In the genomic region with DNA sequence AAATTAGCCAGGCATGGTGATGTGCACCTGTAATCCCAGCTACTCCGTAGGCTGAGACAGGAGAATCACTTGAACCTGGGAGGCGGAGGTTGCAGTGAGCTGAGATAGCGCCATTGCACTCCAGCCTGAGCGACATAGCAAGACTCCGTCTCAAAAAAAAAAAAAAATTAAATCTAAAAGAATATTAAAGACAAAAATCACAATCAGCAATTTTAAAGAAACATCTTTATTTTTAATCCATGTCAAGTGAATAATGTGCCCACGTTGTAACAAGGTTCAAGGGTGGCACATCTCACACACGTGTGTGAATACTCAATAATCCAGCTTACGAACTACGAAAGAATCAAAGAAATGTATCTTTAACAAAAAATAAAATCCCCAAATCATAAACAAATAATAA, we compare ENCODE assay signal across 26 cellular contexts. TPM values are rescaled to one million over a fixed set of nuclear protein-coding genes. Genes with fewer than 3 reads are reported as not detected.
DNase-seq lines count a peak whose midpoint lies in the region; ATAC-seq and TF ChIP-seq lines count a peak whose summit lies in the region.
"Had no signal": no experiment of that assay in that cellular context is flagged by ENCODE, and none has a peak within 500 bp of the region (broad histone marks: within the 10 kb centered on the region; RNA-seq: fewer than 3 reads in every experiment).

No MANE protein-coding gene starts in this region.

- peak overlapping the region in 7 of 11 experiments; percentile 19 to 60 (median 27); a peak in 5 of 22 replicates for H3K9ac ChIP-seq in BLaER1 treated with 17β-estradiol and CSF1 and Interleukin-3, amounts not matched to agents 10 nM and 100 nM

- H3K4me3 ChIP-seq in BLaER1 treated with 17β-estradiol and CSF1 and Interleukin-3, amounts not matched to agents 10 nM and 100 nM: no peak overlapping the region
- H3K4me3 ChIP-seq: colonic mucosa, esophagus squamous epithelium, gastrocnemius medialis, hepatocyte, psoas muscle, SJCRH30, upper lobe of left lung had no signal

- DNase-seq in activated CD4-positive, alpha-beta T cell treated with anti-CD3 and anti-CD28 coated beads, Interleukin-2, amount 10 ng/mL, durations not matched to agents 7 days and 5 days: no peak
- no peak for DNase-seq in activated CD4-positive, alpha-beta T cell treated with anti-CD3 and anti-CD28 coated beads for 4 hours
- no peak for DNase-seq in activated CD8-positive, alpha-beta T cell treated with anti-CD3 and anti-CD28 coated beads for 36 hours
- no peak for DNase-seq in effector memory CD8-positive, alpha-beta T cell
- DNase-seq in HT-29 (ENCODE audit: low spot score): no peak
- no peak for DNase-seq in T1000 (lab: John Stamatoyannopoulos, UW)
- DNase-seq: amygdala, colonic mucosa, endodermal cell, esophagus squamous epithelium, gastrocnemius medialis, HCEC 1CT, Karpas-422, left colon, mesenchymal stem cell, NCI-H146, NCI-H524, nucleus accumbens, psoas muscle, SJCRH30, upper lobe of left lung had no signal

- H3K27me3 Mint-ChIP-seq in activated CD4-positive, alpha-beta T cell treated with anti-CD3 and anti-CD28 coated beads, Interleukin-2, amount 10 ng/mL, durations not matched to agents 7 days and 5 days: no peaks in the 10 kb centered on the region
- no peaks in the 10 kb centered on the region for H3K27me3 Mint-ChIP-seq in activated CD8-positive, alpha-beta T cell treated with anti-CD3 and anti-CD28 coated beads for 36 hours
- H3K27me3 Mint-ChIP-seq in effector memory CD8-positive, alpha-beta T cell: no peaks in the 10 kb centered on the region

- no peak for TF ChIP-seq CTCF in activated CD8-positive, alpha-beta T cell treated with anti-CD3 and anti-CD28 coated beads for 36 hours (IDR thresholded peaks at IDR 0.05)

- no peaks in the 10 kb centered on the region for H3K27me3 ChIP-seq in BLaER1 treated with 17β-estradiol and CSF1 and Interleukin-3, amounts not matched to agents 10 nM and 100 nM
- H3K27me3 ChIP-seq: colonic mucosa, esophagus squamous epithelium, gastrocnemius medialis, hepatocyte, SJCRH30, upper lobe of left lung had no signal

- peak overlapping the region in 7 of 11 experiments; percentile 9 to 63 (median 37); a peak in 11 of 22 replicates for H3K27ac ChIP-seq in BLaER1 treated with 17β-estradiol and CSF1 and Interleukin-3, amounts not matched to agents 10 nM and 100 nM
- H3K27ac ChIP-seq: colonic mucosa, esophagus squamous epithelium, gastrocnemius medialis, hepatocyte, psoas muscle, SJCRH30, upper lobe of left lung had no signal

- peaks cover 35% of the 10 kb centered on the region for H3K36me3 Mint-ChIP-seq in activated CD4-positive, alpha-beta T cell treated with anti-CD3 and anti-CD28 coated beads, Interleukin-2, amount 10 ng/mL, durations not matched to agents 7 days and 5 days (ENCODE audit: low read depth)
- H3K36me3 Mint-ChIP-seq in activated CD8-positive, alpha-beta T cell treated with anti-CD3 and anti-CD28 coated beads for 36 hours (ENCODE audit: low read depth): peaks cover 40% of the 10 kb centered on the region
- H3K36me3 Mint-ChIP-seq in effector memory CD8-positive, alpha-beta T cell (ENCODE audit: insufficient read depth): peaks cover 35% of the 10 kb centered on the region

- POLR2A ChIA-PET in activated CD4-positive, alpha-beta T cell treated with anti-CD3 and anti-CD28 coated beads, Interleukin-2, amount 10 ng/mL, durations not matched to agents 7 days and 5 days (lab: Charles Lee): interaction anchor here (0.6 to 1.3 kb wide), 4 partner anchors 11 to 103 kb away, joined by 3 to 5 read pairs (median 4); no protein-coding TSS in a partner anchor
- POLR2A ChIA-PET in activated CD8-positive, alpha-beta T cell treated with anti-CD3 and anti-CD28 coated beads for 36 hours (lab: Charles Lee): interaction anchor here (0.7 to 4.6 kb wide), 12 partner anchors 10 to 639 kb away, joined by 3 to 34 read pairs (median 6); a partner anchor contains a TSS

- ATAC-seq in activated CD8-positive, alpha-beta T cell treated with anti-CD3 and anti-CD28 coated beads for 36 hours: no peak
- no peak for ATAC-seq in effector memory CD8-positive, alpha-beta T cell (replicated peaks)
- ATAC-seq in GM21390 (IDR thresholded peaks at IDR 0.05; ENCODE audit: unreplicated experiment): no peak
- ATAC-seq: gastrocnemius medialis, left colon, psoas muscle had no signal

- peaks cover 36% of the 10 kb centered on the region for H3K4me1 Mint-ChIP-seq in activated CD4-positive, alpha-beta T cell treated with anti-CD3 and anti-CD28 coated beads, Interleukin-2, amount 10 ng/mL, durations not matched to agents 7 days and 5 days
- peaks cover 39% of the 10 kb centered on the region for H3K4me1 Mint-ChIP-seq in activated CD8-positive, alpha-beta T cell treated with anti-CD3 and anti-CD28 coated beads for 36 hours (ENCODE audit: low read depth)
- peaks cover 9 to 12% of the 10 kb centered on the region in 2 donors for H3K4me1 Mint-ChIP-seq in effector memory CD8-positive, alpha-beta T cell (ENCODE audit: low read depth in 2 of 2)
- H3K4me1 Mint-ChIP-seq: endodermal cell had no signal

- CTCF ChIA-PET in activated CD4-positive, alpha-beta T cell treated with anti-CD3 and anti-CD28 coated beads, Interleukin-2, amount 10 ng/mL, durations not matched to agents 7 days and 5 days (lab: Charles Lee): interaction anchor here (0.7 to 2.4 kb wide), 6 partner anchors 9 to 42 kb away, joined by 3 to 9 read pairs (median 4); no protein-coding TSS in a partner anchor
- CTCF ChIA-PET in activated CD8-positive, alpha-beta T cell treated with anti-CD3 and anti-CD28 coated beads for 36 hours (lab: Charles Lee): interaction anchor here (1.0 to 1.9 kb wide), 8 partner anchors 8 to 236 kb away, joined by 3 to 7 read pairs (median 3); a partner anchor contains a TSS

- H3K4me2 ChIP-seq in BLaER1 treated with 17β-estradiol and CSF1 and Interleukin-3, amounts not matched to agents 10 nM and 100 nM: peak overlapping the region in 6 of 11 experiments; percentile 47 to 76 (median 58); a peak in 12 of 22 replicates
- H3K4me2 ChIP-seq: hepatocyte had no signal

- H3K4me3 Mint-ChIP-seq in activated CD4-positive, alpha-beta T cell treated with anti-CD3 and anti-CD28 coated beads, Interleukin-2, amount 10 ng/mL, durations not matched to agents 7 days and 5 days: peak overlapping the region; percentile 65
- peak overlapping the region; percentile 76 for H3K4me3 Mint-ChIP-seq in activated CD8-positive, alpha-beta T cell treated with anti-CD3 and anti-CD28 coated beads for 36 hours
- H3K4me3 Mint-ChIP-seq in effector memory CD8-positive, alpha-beta T cell: peak overlapping the region; percentile 70 to 81
- H3K4me3 Mint-ChIP-seq: endodermal cell had no signal

- no peaks in the 10 kb centered on the region for H3K9me3 ChIP-seq in BLaER1 treated with 17β-estradiol and CSF1 and Interleukin-3, amounts not matched to agents 10 nM and 100 nM (replicated peaks in 1 of 11)
- H3K9me3 ChIP-seq: colonic mucosa, esophagus squamous epithelium, gastrocnemius medialis, psoas muscle, SJCRH30, upper lobe of left lung had no signal

- peak overlapping the region; percentile 92 for H3K27ac Mint-ChIP-seq in activated CD4-positive, alpha-beta T cell treated with anti-CD3 and anti-CD28 coated beads, Interleukin-2, amount 10 ng/mL, durations not matched to agents 7 days and 5 days
- peak overlapping the region; percentile 92 for H3K27ac Mint-ChIP-seq in activated CD8-positive, alpha-beta T cell treated with anti-CD3 and anti-CD28 coated beads for 36 hours
- H3K27ac Mint-ChIP-seq in effector memory CD8-positive, alpha-beta T cell: peak overlapping the region; percentile 91 to 95
- H3K27ac Mint-ChIP-seq: endodermal cell had no signal

- intact Hi-C loops in activated CD8-positive, alpha-beta T cell treated with anti-CD3 and anti-CD28 coated beads for 36 hours (cut with micrococcal nuclease): no loop called here

- peaks cover 0 to 57% (median 5%) of the 10 kb centered on the region in 11 experiments; a peak in 12 of 22 replicates for H4K20me1 ChIP-seq in BLaER1 treated with 17β-estradiol and CSF1 and Interleukin-3, amounts not matched to agents 10 nM and 100 nM

- peaks cover 54 to 99% (median 88%) of the 10 kb centered on the region in 11 experiments for H3K36me3 ChIP-seq in BLaER1 treated with 17β-estradiol and CSF1 and Interleukin-3, amounts not matched to agents 10 nM and 100 nM
- H3K36me3 ChIP-seq: colonic mucosa had no signal

- peaks cover 3 to 24% (median 20%) of the 10 kb centered on the region in 10 experiments; a peak in 18 of 20 replicates for H3K4me1 ChIP-seq in BLaER1 treated with 17β-estradiol and CSF1 and Interleukin-3, amounts not matched to agents 10 nM and 100 nM
- H3K4me1 ChIP-seq: colonic mucosa, esophagus squamous epithelium, gastrocnemius medialis, psoas muscle, upper lobe of left lung had no signal

- H3K9me3 Mint-ChIP-seq in activated CD4-positive, alpha-beta T cell treated with anti-CD3 and anti-CD28 coated beads, Interleukin-2, amount 10 ng/mL, durations not matched to agents 7 days and 5 days: no peaks in the 10 kb centered on the region
- no peaks in the 10 kb centered on the region for H3K9me3 Mint-ChIP-seq in activated CD8-positive, alpha-beta T cell treated with anti-CD3 and anti-CD28 coated beads for 36 hours
- no peaks in the 10 kb centered on the region for H3K9me3 Mint-ChIP-seq in effector memory CD8-positive, alpha-beta T cell
- H3K9me3 Mint-ChIP-seq: endodermal cell had no signal

RNA-seq across cellular contexts. Expression of a gene that starts 23.0 kb away (rescaled TPM):
- total RNA-seq in activated CD4-positive, alpha-beta T cell treated with anti-CD3 and anti-CD28 coated beads, Interleukin-2, amount 10 ng/mL, durations not matched to agents 7 days and 5 days: 10 to 100 TPM; 24.9 to 28.5 TPM
- 10 to 100 TPM; 30.7 to 33.6 TPM for total RNA-seq in activated CD8-positive, alpha-beta T cell treated with anti-CD3 and anti-CD28 coated beads for 36 hours
- 22.0 and 30.4 TPM in 2 replicates for total RNA-seq in HT-29 (2014; rRNA removed; shearing (Covaris generic))

RNA-seq across cellular contexts. Expression of a gene that starts 28.5 kb away (rescaled TPM):
- total RNA-seq in activated CD4-positive, alpha-beta T cell treated with anti-CD3 and anti-CD28 coated beads, Interleukin-2, amount 10 ng/mL, durations not matched to agents 7 days and 5 days: 1 to 10 TPM; 6.9 to 7.2 TPM
- 1 to 10 TPM; 5.6 to 6.4 TPM for total RNA-seq in activated CD8-positive, alpha-beta T cell treated with anti-CD3 and anti-CD28 coated beads for 36 hours
- 2.0 and 5.3 TPM in 2 replicates for total RNA-seq in HT-29 (2014; rRNA removed; shearing (Covaris generic))
- total RNA-seq: A673, bronchial epithelial cell, gastrocnemius medialis, psoas muscle, SJCRH30 had no signal
